Comparison of ENCODE assay signal across 8 cellular contexts in the genomic region with DNA sequence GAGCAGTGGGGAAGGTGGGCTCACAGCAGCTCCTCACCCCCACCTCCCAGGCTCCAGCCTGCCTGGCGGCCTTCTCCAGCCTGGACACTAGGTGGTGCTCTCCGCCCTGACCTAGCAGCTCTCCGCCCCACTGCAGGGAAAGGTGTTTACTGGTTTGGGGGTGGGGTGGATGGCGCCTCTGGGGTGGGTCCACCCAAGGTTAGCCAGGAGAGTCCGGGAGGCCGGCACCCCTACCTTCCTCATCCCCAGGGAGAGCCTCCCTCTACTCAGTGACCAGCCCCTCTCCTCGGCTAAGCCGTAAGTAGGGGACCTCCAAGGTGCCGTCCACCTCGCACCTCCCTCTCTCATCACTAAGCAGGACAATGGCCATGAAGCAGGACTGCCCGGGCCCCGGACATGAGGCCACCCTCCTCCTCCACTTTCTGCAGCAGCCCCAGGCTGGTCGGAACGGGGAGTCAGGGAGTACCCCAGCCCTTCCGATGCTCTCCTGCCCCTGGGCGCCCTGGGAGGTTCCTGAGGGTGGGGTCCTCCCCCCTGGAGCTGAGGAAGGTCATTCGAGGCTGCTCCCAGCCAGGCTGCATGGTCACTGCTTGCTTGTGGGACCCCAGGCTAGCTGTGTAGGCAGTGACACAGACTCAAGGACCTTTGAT.
A peak's percentile ranks its signal among the peaks of the same experiment; 100 is the strongest.
DNase-seq lines count a peak whose midpoint lies in the region; ATAC-seq and TF ChIP-seq lines count a peak whose summit lies in the region.

No MANE protein-coding gene starts in this region.

- no peaks in the 10 kb centered on the region for H3K36me3 Mint-ChIP-seq in immature natural killer cell

- no peaks in the 10 kb centered on the region; the same call in 1 of the 2 replicates for H3K36me3 ChIP-seq in ES-I3 (ENCODE audit: insufficient read depth, low read length)
- H3K36me3 ChIP-seq in MM.1S (replicated peaks; ENCODE audit: insufficient read depth, low read length): no peaks in the 10 kb centered on the region

- peaks cover 0 to 5% of the 10 kb centered on the region in 2 donors for H3K4me1 Mint-ChIP-seq in immature natural killer cell

- H3K27ac Mint-ChIP-seq in immature natural killer cell: no peak overlapping the region

- no peak overlapping the region for H3K4me3 ChIP-seq in MM.1S (ENCODE audit: low read length)

- TF ChIP-seq CTCF in MM.1S (IDR thresholded peaks at IDR 0.05; ENCODE audit: low read length): peak; percentile 67

- H3K27me3 ChIP-seq in MM.1S (replicated peaks; ENCODE audit: insufficient read depth, low read length): peaks cover 75% of the 10 kb centered on the region

- peaks cover 0 to 4% (median 4%) of the 10 kb centered on the region in 3 donors for H3K27me3 Mint-ChIP-seq in immature natural killer cell (ENCODE audit: low read depth in 3 of 3)

- peak overlapping the region; percentile 3; the same call in 1 of the 2 replicates for H3K9ac ChIP-seq in ES-I3 (ENCODE audit: low read depth, low read length)
- H3K9ac ChIP-seq in MM.1S (ENCODE audit: low read length): no peak overlapping the region

- no peaks in the 10 kb centered on the region for H3K79me2 ChIP-seq in MM.1S (ENCODE audit: low read length)

- peaks cover 12% of the 10 kb centered on the region; the same call in 1 of the 2 replicates for H3K4me1 ChIP-seq in ES-I3 (ENCODE audit: insufficient read depth, low read length)
- H3K4me1 ChIP-seq in MM.1S (ENCODE audit: low read length): peaks cover 6% of the 10 kb centered on the region; the same call in 1 of the 2 replicates

- no peaks in the 10 kb centered on the region; the same call in 1 of the 2 replicates for H3K9me3 ChIP-seq in ES-I3 (ENCODE audit: control insufficient read depth, insufficient read depth, low read length)
- no peaks in the 10 kb centered on the region for H3K9me3 ChIP-seq in MM.1S (replicated peaks; ENCODE audit: insufficient read depth, low read length)

- ATAC-seq in GM18861 (IDR thresholded peaks at IDR 0.05; ENCODE audit: unreplicated experiment) (no peak), HG02798 (IDR thresholded peaks at IDR 0.05; ENCODE audit: poor library complexity, unreplicated experiment) (no peak)

- H3F3A ChIP-seq in MM.1S (ENCODE audit: insufficient read depth, low read length): no peaks in the 10 kb centered on the region

- no peaks in the 10 kb centered on the region for H3K9me3 Mint-ChIP-seq in immature natural killer cell

- no peaks in the 10 kb centered on the region for H3K9me2 ChIP-seq in MM.1S (replicated peaks; ENCODE audit: insufficient read depth, low read length)

- H3K4me3 Mint-ChIP-seq in immature natural killer cell: no peak overlapping the region

- DNase-seq in MM.1S (peak; percentile 30), UCSD-AML1 (lab: John Stamatoyannopoulos, UW; ENCODE audit: unreplicated experiment) (peak; percentile 41), T47D (ENCODE audit: low read depth in 1 of 2, low spot score in 1 of 2) (peak; percentile 46 to 56), immature natural killer cell (peak; percentile 43 to 48 (median 44))
- DNase-seq in stimulated activated CD4-positive, alpha-beta T cell treated with anti-CD3 and anti-CD28 coated beads, Interleukin-1b, Interleukin-23, amount 100 ng/mL, for 1 hour (ENCODE audit: low read depth in 2 of 2): peak; percentile 28 to 29

- H3K4me2 ChIP-seq in MM.1S (ENCODE audit: low read depth, low read length): no peak overlapping the region

- in situ Hi-C loops in T47D (cut with HindIII; ENCODE audit: low pct_unique_long_range_greater_than_20kb, low sequenced_read_pairs): no loop called here

- no peak overlapping the region for H2AFZ ChIP-seq in MM.1S (ENCODE audit: low read length)

- no peak overlapping the region for H3K27ac ChIP-seq in MM.1S (ENCODE audit: low read length)

- no peaks in the 10 kb centered on the region for H4K20me1 ChIP-seq in MM.1S (ENCODE audit: insufficient read depth, low read length)
